ENCODE assay signal across 10 cellular contexts in genomic region chr2:105795575-105795934, GRCh38. TPM values are rescaled to one million over a fixed set of nuclear protein-coding genes. Genes with fewer than 3 reads are reported as not detected.
A peak's percentile ranks its signal among the peaks of the same experiment; 100 is the strongest.
DNase-seq lines count a peak whose midpoint lies in the region; ATAC-seq and TF ChIP-seq lines count a peak whose summit lies in the region.
"Had no signal": no experiment of that assay in that cellular context is flagged by ENCODE, and none has a peak within 500 bp of the region (broad histone marks: within the 10 kb centered on the region; RNA-seq: fewer than 3 reads in every experiment).

No MANE protein-coding gene starts in this region.

- H3K9me3 ChIP-seq in RWPE2 (ENCODE audit: severe bottlenecking): no peaks in the 10 kb centered on the region
- H3K9me3 ChIP-seq in effector memory CD4-positive, alpha-beta T cell (ENCODE audit: control insufficient read depth, low read length): no peaks in the 10 kb centered on the region
- H3K9me3 ChIP-seq in subcutaneous abdominal adipose tissue (ENCODE audit: control insufficient read depth in 5 of 5, low read length in 5 of 5): no peaks in the 10 kb centered on the region

- peaks cover 13% of the 10 kb centered on the region for H3K36me3 Mint-ChIP-seq in activated naive CD4-positive, alpha-beta T cell treated with anti-CD3 and anti-CD28 coated beads for 36 hours (ENCODE audit: low read depth)

- peak overlapping the region; percentile 36 for H3K4me3 Mint-ChIP-seq in activated naive CD4-positive, alpha-beta T cell treated with anti-CD3 and anti-CD28 coated beads for 36 hours

- intact Hi-C loops in activated naive CD4-positive, alpha-beta T cell treated with anti-CD3 and anti-CD28 coated beads for 36 hours (cut with micrococcal nuclease): loop anchor here (1.0 to 5.0 kb wide), 2 partner anchors 9 to 772 kb away; no protein-coding TSS in a partner anchor

- H3K36me3 ChIP-seq in RWPE2 (ENCODE audit: low read depth): peaks cover 3% of the 10 kb centered on the region; the same call in 1 of the 2 replicates
- H3K36me3 ChIP-seq in effector memory CD4-positive, alpha-beta T cell (ENCODE audit: control insufficient read depth, insufficient read depth, low read length): no peaks in the 10 kb centered on the region
- H3K36me3 ChIP-seq in subcutaneous abdominal adipose tissue (ENCODE audit: control insufficient read depth in 5 of 5, insufficient read depth in 5 of 5, low read length in 5 of 5): peaks cover 0 to 3% (median 0%) of the 10 kb centered on the region in 5 donors
- H3K36me3 ChIP-seq in H7 (replicated peaks; ENCODE audit: control insufficient read depth, insufficient read depth, low read length): no peaks in the 10 kb centered on the region

- H3K27ac Mint-ChIP-seq in activated naive CD4-positive, alpha-beta T cell treated with anti-CD3 and anti-CD28 coated beads for 36 hours: peak overlapping the region; percentile 92

- peaks cover 93% of the 10 kb centered on the region for H3K4me1 Mint-ChIP-seq in activated naive CD4-positive, alpha-beta T cell treated with anti-CD3 and anti-CD28 coated beads for 36 hours (ENCODE audit: low read depth)

- peak overlapping the region in 3 of 5 donors; percentile 2 to 52 (median 18) for H3K9ac ChIP-seq in subcutaneous abdominal adipose tissue (ENCODE audit: low read length in 5 of 5)

- no peak for ATAC-seq in RWPE2 (ENCODE audit: low read depth)

- no peaks in the 10 kb centered on the region for H3K27me3 ChIP-seq in RWPE2 (ENCODE audit: insufficient read depth, poor library complexity, severe bottlenecking)
- no peaks in the 10 kb centered on the region for H3K27me3 ChIP-seq in effector memory CD4-positive, alpha-beta T cell (replicated peaks; ENCODE audit: control insufficient read depth, insufficient read depth, low read length, poor library complexity, severe bottlenecking)
- no peaks in the 10 kb centered on the region for H3K27me3 ChIP-seq in subcutaneous abdominal adipose tissue (ENCODE audit: control insufficient read depth in 5 of 5, insufficient read depth in 4 of 5, low read length in 5 of 5)
- no peaks in the 10 kb centered on the region for H3K27me3 ChIP-seq in H7 (ENCODE audit: control insufficient read depth, insufficient read depth, low read length)

- peak; percentile 60 for DNase-seq in activated naive CD4-positive, alpha-beta T cell treated with anti-CD3 and anti-CD28 coated beads for 36 hours
- DNase-seq in activated naive CD4-positive, alpha-beta T cell treated with anti-CD3 and anti-CD28 coated beads, Interleukin-2, amount 50 U/mL, for 16 hours: no peak
- no peak for DNase-seq in RWPE2 (ENCODE audit: low spot score)
- peak in 1 of 3 donors; percentile 34 for DNase-seq in effector memory CD4-positive, alpha-beta T cell
- no peak for DNase-seq in H7
- no peak for DNase-seq in NCI-H2029 (lab: John Stamatoyannopoulos, UW)
- no peak for DNase-seq in central memory CD4-positive, alpha-beta T cell
- DNase-seq: aorta had no signal

- H3K4me3 ChIP-seq in RWPE2 (ENCODE audit: severe bottlenecking) (no peak overlapping the region), subcutaneous abdominal adipose tissue (ENCODE audit: low read depth in 1 of 5, low read length in 5 of 5) (peak overlapping the region in 4 of 5 donors; percentile 12 to 40 (median 35)), H7 (ENCODE audit: insufficient read depth, low read depth, low read length) (no peak overlapping the region)
- H3K4me3 ChIP-seq in effector memory CD4-positive, alpha-beta T cell (ENCODE audit: insufficient read depth, low read depth, low read length, poor library complexity, severe bottlenecking): peak overlapping the region; percentile 33

- peak overlapping the region; percentile 53 for H3K27ac ChIP-seq in RWPE2 (ENCODE audit: poor library complexity, severe bottlenecking)
- peak overlapping the region; percentile 75 for H3K27ac ChIP-seq in effector memory CD4-positive, alpha-beta T cell (ENCODE audit: insufficient read depth, low read length, poor library complexity, severe bottlenecking)
- no peak overlapping the region for H3K27ac ChIP-seq in subcutaneous abdominal adipose tissue (ENCODE audit: low read depth, low read length)
- H3K27ac ChIP-seq: C4-2B had no signal

- no peaks in the 10 kb centered on the region for H3K9me3 Mint-ChIP-seq in activated naive CD4-positive, alpha-beta T cell treated with anti-CD3 and anti-CD28 coated beads for 36 hours

- TF ChIP-seq CTCF in RWPE2 (IDR thresholded peaks at IDR 0.05; ENCODE audit: poor library complexity, severe bottlenecking): no peak

- CTCF ChIA-PET in activated naive CD4-positive, alpha-beta T cell treated with anti-CD3 and anti-CD28 coated beads for 36 hours (lab: Charles Lee): interaction anchor here (1.6 to 4.4 kb wide), 2 partner anchors 41 to 49 kb away, joined by 3 to 17 read pairs; no protein-coding TSS in a partner anchor

- no peaks in the 10 kb centered on the region for H3K27me3 Mint-ChIP-seq in activated naive CD4-positive, alpha-beta T cell treated with anti-CD3 and anti-CD28 coated beads for 36 hours (ENCODE audit: low read depth)

- peaks cover 43% of the 10 kb centered on the region for H3K4me1 ChIP-seq in RWPE2 (ENCODE audit: insufficient read depth, poor library complexity, severe bottlenecking)
- peaks cover 77% of the 10 kb centered on the region for H3K4me1 ChIP-seq in effector memory CD4-positive, alpha-beta T cell (ENCODE audit: control insufficient read depth, insufficient read depth, low read length, poor library complexity, severe bottlenecking)
- peaks cover 4 to 61% (median 37%) of the 10 kb centered on the region in 5 donors for H3K4me1 ChIP-seq in subcutaneous abdominal adipose tissue (ENCODE audit: control insufficient read depth in 5 of 5, insufficient read depth in 5 of 5, low read length in 5 of 5)

RNA-seq across cellular contexts. Expression of gene NCK2, which starts 50.8 kb away (rescaled TPM):
- 100 to 1,000 TPM; 106 to 113 TPM for total RNA-seq in activated naive CD4-positive, alpha-beta T cell treated with anti-CD3 and anti-CD28 coated beads for 36 hours
- 69.8 and 80.3 TPM in 2 replicates for total RNA-seq in H7 (2014; rRNA removed; shearing (Covaris generic))

Comparison
In these comparisons a context has a peak if more than half of its experiments do, and no peak if none do; other contexts are left out.
1. H3K4me3 ChIP-seq: peak in effector memory CD4-positive, alpha-beta T cell (single experiment) and subcutaneous abdominal adipose tissue (4 of 5); none in RWPE2 (single experiment) and H7 (single experiment).